ENCODE assay signal across 16 cellular contexts in genomic region chr14:55746533-55746932, GRCh38.
DNase-seq lines count a peak whose midpoint lies in the region; ATAC-seq, FAIRE-seq and TF ChIP-seq lines count a peak whose summit lies in the region.
"Had no signal": no experiment of that assay in that cellular context is flagged by ENCODE, and none has a peak within 500 bp of the region (broad histone marks: within the 10 kb centered on the region; RNA-seq: fewer than 3 reads in every experiment).

No MANE protein-coding gene starts in this region.

- H3K79me2 ChIP-seq in PC-3 (ENCODE audit: low read length), result no peaks in the 10 kb centered on the region

- no peaks in the 10 kb centered on the region for H4K20me1 ChIP-seq in PC-3 (ENCODE audit: low read length)
- H4K20me1 ChIP-seq: BLaER1 had no signal

- H3K9ac ChIP-seq in PC-3 (ENCODE audit: low read length), result no peak overlapping the region
- H3K9ac ChIP-seq: BLaER1 had no signal

- H3K27ac ChIP-seq in PC-3 (ENCODE audit: low read length), result no peak overlapping the region
- no peak overlapping the region for H3K27ac ChIP-seq in prostate gland
- H3K27ac ChIP-seq in aorta (ENCODE audit: low read depth in 1 of 2, low read length in 2 of 2), result no peak overlapping the region
- H3K27ac ChIP-seq: BLaER1, SJCRH30 had no signal

- H3K9me2 ChIP-seq in PC-3 (replicated peaks; ENCODE audit: low read length), result 0 out of 2 replicates have a peak, but pooled peaks cover 5% of the 10 kb centered on the region

- H3K4me2 ChIP-seq in PC-3 (ENCODE audit: low read length), result no peak overlapping the region
- H3K4me2 ChIP-seq: BLaER1 had no signal

- H3K9me3 ChIP-seq in PC-3 (ENCODE audit: low read length) (no peaks in the 10 kb centered on the region), mucosa of descending colon (no peaks in the 10 kb centered on the region), prostate gland (no peaks in the 10 kb centered on the region), aorta (ENCODE audit: control insufficient read depth, low read length) (no peaks in the 10 kb centered on the region)
- H3K9me3 ChIP-seq: SJCRH30 had no signal

- H3K36me3 ChIP-seq in PC-3 (ENCODE audit: low read depth, low read length) (no peaks in the 10 kb centered on the region), mucosa of descending colon (ENCODE audit: low read depth) (no peaks in the 10 kb centered on the region), prostate gland (no peaks in the 10 kb centered on the region), aorta (ENCODE audit: control insufficient read depth in 1 of 2, insufficient read depth in 2 of 2, low read length in 1 of 2) (no peaks in the 10 kb centered on the region)
- H3K36me3 ChIP-seq: BLaER1, SJCRH30 had no signal

- TF ChIP-seq POLR2A in prostate gland (IDR thresholded peaks at IDR 0.05), result no peak

- H2AFZ ChIP-seq in PC-3 (ENCODE audit: low read length), result no peak overlapping the region

- POLR2A ChIA-PET in PC-3 (lab: Charles Lee; ENCODE audit: unreplicated experiment), result no interaction called here

- peaks cover 24% of the 10 kb centered on the region for H3K4me1 ChIP-seq in PC-3 (ENCODE audit: insufficient read depth, low read length)
- peaks cover 3% of the 10 kb centered on the region for H3K4me1 ChIP-seq in mucosa of descending colon (ENCODE audit: low read depth)
- no peaks in the 10 kb centered on the region for H3K4me1 ChIP-seq in prostate gland (replicated peaks)
- no peaks in the 10 kb centered on the region for H3K4me1 ChIP-seq in aorta (ENCODE audit: control insufficient read depth in 1 of 2, insufficient read depth in 2 of 2, low read length in 2 of 2)

- no peak overlapping the region for H3K4me3 ChIP-seq in PC-3 (ENCODE audit: low read length)
- H3K4me3 ChIP-seq in choroid plexus epithelial cell (ENCODE audit: low read depth, low read length), result no peak overlapping the region
- H3K4me3 ChIP-seq in mucosa of descending colon, result no peak overlapping the region
- no peak overlapping the region for H3K4me3 ChIP-seq in prostate gland
- no peak overlapping the region for H3K4me3 ChIP-seq in aorta (ENCODE audit: low read length in 2 of 2)
- H3K4me3 ChIP-seq: BLaER1, SJCRH30 had no signal

- FAIRE-seq in urothelium cell line (lab: Jason Lieb, UNC), result peak; percentile 13

- no TSS peak for BruUV-seq in PC-3 (replicated peaks; lab: Mats Ljungman, UMichigan)

- H3K27me3 ChIP-seq in PC-3 (ENCODE audit: low read length) (no peaks in the 10 kb centered on the region), prostate gland (replicated peaks; ENCODE audit: insufficient read depth) (no peaks in the 10 kb centered on the region), aorta (ENCODE audit: control insufficient read depth in 1 of 2, insufficient read depth in 2 of 2, low read length in 1 of 2) (no peaks in the 10 kb centered on the region)
- H3K27me3 ChIP-seq: BLaER1, SJCRH30 had no signal

- ATAC-seq in PC-3 (peak; percentile 42), mucosa of descending colon (peak; percentile 69), aorta (ENCODE audit: low FRiP score) (no peak), HG03460 (IDR thresholded peaks at IDR 0.05; ENCODE audit: unreplicated experiment) (no peak)

- intact Hi-C loops in PC-3 (cut with micrococcal nuclease) (no loop called here), mucosa of descending colon (cut with DNase I, micrococcal nuclease) (loop anchor here in 1 of 2 donors (10.0 kb wide), 1 partner anchor 1338 kb away; no protein-coding TSS in a partner anchor), prostate gland (cut with DNase I) (no loop called here), aorta (cut with DNase I) (no loop called here)

- 90% methylated on average over 2 of the region's 2 CpGs for WGBS in prostate gland
- 94 to 95% methylated on average over 2 of the region's 2 CpGs for whole genome bisulfite sequencing in aorta, 2 donors

- no peak for TF ChIP-seq CTCF in PC-3 (conservative IDR thresholded peaks at IDR 0.05; ENCODE audit: low read depth, low read length)
- TF ChIP-seq CTCF in choroid plexus epithelial cell (conservative IDR thresholded peaks at IDR 0.05; ENCODE audit: low read depth, low read length), result no peak
- no peak for TF ChIP-seq CTCF in mucosa of descending colon (IDR thresholded peaks at IDR 0.05)
- TF ChIP-seq CTCF in prostate gland (IDR thresholded peaks at IDR 0.05), result no peak

- DNase-seq in PC-3, result peak; percentile 58
- DNase-seq in choroid plexus epithelial cell (ENCODE audit: low read depth), result peak; percentile 60
- DNase-seq in mucosa of descending colon, result no peak
- no peak for DNase-seq in urothelium cell line (ENCODE audit: low spot score)
- no peak for DNase-seq in prostate gland (ENCODE audit: low spot score)
- no peak for DNase-seq in aorta
- DNase-seq: CD8-positive, alpha-beta memory T cell; DMS 273 treated with DMSO at 0.1 percent for 48 hours; HFFc6; Karpas-422; NCI-H1436; NCI-H2081 treated with DMSO at 0.1 percent for 48 hours; RPMI8226; SJCRH30 had no signal

- CTCF ChIA-PET in PC-3 (lab: Charles Lee), result no interaction called here

- H3F3A ChIP-seq in PC-3 (ENCODE audit: low read length, unreplicated experiment), result no peaks in the 10 kb centered on the region

Comparison
In these comparisons a context has a peak if more than half of its experiments do, and no peak if none do; other contexts are left out.
1. ATAC-seq: peak in PC-3 (single experiment) and mucosa of descending colon (single experiment); none in aorta (single experiment) and HG03460 (single experiment).
2. DNase-seq: peak in PC-3 (single experiment) and choroid plexus epithelial cell (single experiment); none in mucosa of descending colon (0 of 3), urothelium cell line (single experiment), prostate gland (single experiment) and aorta (0 of 2).